In the genomic region with DNA sequence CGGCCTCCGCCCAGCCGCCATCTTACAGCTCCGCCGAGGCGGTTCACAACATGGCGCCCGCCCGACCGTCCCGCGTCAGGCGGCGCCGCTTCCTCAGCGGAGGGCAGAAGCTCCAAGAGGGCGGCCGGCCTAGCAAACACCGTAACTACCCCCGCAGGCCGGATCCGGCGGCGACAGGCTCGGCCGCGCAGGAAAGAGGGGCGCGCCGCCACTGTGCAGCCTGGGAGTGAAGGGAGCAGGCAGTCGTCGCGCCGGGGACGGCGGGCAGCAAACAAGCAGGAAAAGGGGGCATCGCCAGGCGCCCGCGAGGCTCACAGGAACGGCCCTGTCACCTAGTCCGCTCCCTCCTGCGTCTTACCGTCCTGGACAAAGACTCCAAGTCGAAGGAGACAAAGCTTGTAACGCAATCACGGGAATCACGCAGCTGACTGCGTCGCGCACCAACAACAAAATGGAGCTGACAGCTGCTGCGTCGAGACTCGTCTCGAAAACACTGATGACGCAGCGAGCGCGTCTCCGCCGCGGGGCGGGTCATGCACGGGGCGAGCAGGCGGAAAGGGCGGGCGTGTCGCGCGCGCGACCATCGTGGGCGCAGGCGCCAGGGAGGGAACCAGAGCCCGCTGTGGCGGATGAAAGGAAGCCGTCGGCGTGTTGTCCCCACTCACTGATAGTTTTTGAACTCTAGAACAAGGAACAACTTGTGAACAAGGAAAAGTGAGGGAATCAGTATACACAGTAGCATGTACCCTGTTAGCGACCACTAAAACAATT, we compare ENCODE assay signal across 8 cellular contexts. TPM values are rescaled to one million over a fixed set of nuclear protein-coding genes. Genes with fewer than 3 reads are reported as not detected.
A peak's percentile ranks its signal among the peaks of the same experiment; 100 is the strongest.
DNase-seq lines count a peak whose midpoint lies in the region; ATAC-seq and TF ChIP-seq lines count a peak whose summit lies in the region.

A gene (minus strand): TSS at position 453 of the 771 bp plus-strand sequence. CDS start 2,796 bp downstream, outside the sequence.

- H3K4me1 ChIP-seq in left lung: peaks cover 29 to 54% of the 10 kb centered on the region in 2 donors

- H3K27me3 ChIP-seq in left lung: no peaks in the 10 kb centered on the region

- peak within 1 kb of the TSS; percentile 80 to 98 for H3K4me3 ChIP-seq in left lung

- TF ChIP-seq CTCF in C4-2B (conservative IDR thresholded peaks at IDR 0.05) (no peak), left lung (IDR thresholded peaks at IDR 0.05) (no peak)

- H3K9me3 ChIP-seq in left lung: no peaks in the 10 kb centered on the region

- DNase-seq in NCI-H748 treated with DMSO at 0.1 percent for 48 hours (lab: John Stamatoyannopoulos, UW): peak; percentile 84
- peak; percentile 90 to 94 for DNase-seq in activated CD4-positive, alpha-beta T cell treated with anti-CD3 and anti-CD28 coated beads, Interleukin-2, amount 50 U/mL, for 24 hours (ENCODE audit: low read depth in 1 of 2, low spot score in 1 of 2)
- peak; percentile 93 for DNase-seq in dedifferentiated amniotic fluid mesenchymal stem cell (ENCODE audit: extremely low spot score)
- DNase-seq in left lung: peak; percentile 98 to 100
- peak; percentile 97 for DNase-seq in stimulated activated CD4-positive, alpha-beta T cell treated with anti-CD3 and anti-CD28 coated beads, Interleukin-2, amount 100 ng/mL, for 4 hours (ENCODE audit: low read depth)

- H3K27ac ChIP-seq in C4-2B: peak within 1 kb of the TSS; percentile 98
- H3K27ac ChIP-seq in left lung: peak within 1 kb of the TSS; percentile 100

- peaks cover 0 to 16% of the 10 kb centered on the region in 2 donors for H3K36me3 ChIP-seq in left lung

- intact Hi-C loops in left lung (cut with DNase I): no loop called here

- ATAC-seq in GM19397 (IDR thresholded peaks at IDR 0.05; ENCODE audit: unreplicated experiment): peak; percentile 90
- peak; percentile 79 for ATAC-seq in HG03565 (IDR thresholded peaks at IDR 0.05; ENCODE audit: unreplicated experiment)
- ATAC-seq in left lung: peak; percentile 88

RNA-seq across cellular contexts. Expression of the gene that starts here (rescaled TPM):
- total RNA-seq in left lung: 10 to 100 TPM; 75.9 to 91.2 TPM

Comparison
In these comparisons a context has a peak if more than half of its experiments do, and no peak if none do; other contexts are left out.
1. Peak in every context shown above with its lines: DNase-seq, ATAC-seq, H3K4me3 ChIP-seq and H3K27ac ChIP-seq.